In genomic region chr3:138609898-138610266, GRCh38 we compare ENCODE assay signal across 10 cellular contexts. TPM values are rescaled to one million over a fixed set of nuclear protein-coding genes. Genes with fewer than 3 reads are reported as not detected.
DNase-seq lines count a peak whose midpoint lies in the region; ATAC-seq and TF ChIP-seq lines count a peak whose summit lies in the region.
"Had no signal": no experiment of that assay in that cellular context is flagged by ENCODE, and none has a peak within 500 bp of the region (broad histone marks: within the 10 kb centered on the region; RNA-seq: fewer than 3 reads in every experiment).

No MANE protein-coding gene starts in this region.

- peaks cover 4 to 12% of the 10 kb centered on the region in 2 donors for H3K4me1 ChIP-seq in left lung

- peaks cover 0 to 9% of the 10 kb centered on the region in 2 donors for H3K27me3 ChIP-seq in left lung

- H3K27ac ChIP-seq in left lung = peak overlapping the region in 1 of 2 donors; percentile 92
- H3K27ac ChIP-seq: neutrophil had no signal

- H3K4me3 Mint-ChIP-seq in activated naive CD4-positive, alpha-beta T cell treated with anti-CD3 and anti-CD28 coated beads, Interleukin-2, amount 10 ng/mL, durations not matched to agents 7 days and 5 days = peak overlapping the region; percentile 73
- peak overlapping the region; percentile 87 for H3K4me3 Mint-ChIP-seq in activated naive CD8-positive, alpha-beta T cell
- peak overlapping the region; percentile 88 for H3K4me3 Mint-ChIP-seq in type B pancreatic cell

- peaks cover 6% of the 10 kb centered on the region for H3K36me3 Mint-ChIP-seq in activated naive CD4-positive, alpha-beta T cell treated with anti-CD3 and anti-CD28 coated beads, Interleukin-2, amount 10 ng/mL, durations not matched to agents 7 days and 5 days
- peaks cover 3% of the 10 kb centered on the region for H3K36me3 Mint-ChIP-seq in activated naive CD8-positive, alpha-beta T cell
- H3K36me3 Mint-ChIP-seq in type B pancreatic cell = peaks cover 16% of the 10 kb centered on the region

- TF ChIP-seq CTCF in left lung (IDR thresholded peaks at IDR 0.05) (no peak), type B pancreatic cell (conservative IDR thresholded peaks at IDR 0.05) (no peak)

- H3K9me3 ChIP-seq in left lung = no peaks in the 10 kb centered on the region
- H3K9me3 ChIP-seq: neutrophil had no signal

- H3K36me3 ChIP-seq in left lung = no peaks in the 10 kb centered on the region
- H3K36me3 ChIP-seq: neutrophil had no signal

- H3K27me3 Mint-ChIP-seq in activated naive CD4-positive, alpha-beta T cell treated with anti-CD3 and anti-CD28 coated beads, Interleukin-2, amount 10 ng/mL, durations not matched to agents 7 days and 5 days = peaks cover 10% of the 10 kb centered on the region
- no peaks in the 10 kb centered on the region for H3K27me3 Mint-ChIP-seq in activated naive CD8-positive, alpha-beta T cell
- peaks cover 5% of the 10 kb centered on the region for H3K27me3 Mint-ChIP-seq in type B pancreatic cell

- CTCF ChIA-PET in activated naive CD4-positive, alpha-beta T cell treated with anti-CD3 and anti-CD28 coated beads, Interleukin-2, amount 10 ng/mL, durations not matched to agents 7 days and 5 days (lab: Charles Lee) = interaction anchor here (1.1 to 1.4 kb wide), 2 partner anchors 15 to 305 kb away, joined by 3 to 6 read pairs; no protein-coding TSS in a partner anchor

- H3K4me3 ChIP-seq in left lung = peak overlapping the region; percentile 59 to 63

- ATAC-seq in left lung = no peak
- no peak for ATAC-seq in GM21526 (IDR thresholded peaks at IDR 0.05; ENCODE audit: low FRiP score, unreplicated experiment)

- no peaks in the 10 kb centered on the region for H3K9me3 Mint-ChIP-seq in activated naive CD4-positive, alpha-beta T cell treated with anti-CD3 and anti-CD28 coated beads, Interleukin-2, amount 10 ng/mL, durations not matched to agents 7 days and 5 days
- no peaks in the 10 kb centered on the region for H3K9me3 Mint-ChIP-seq in activated naive CD8-positive, alpha-beta T cell (ENCODE audit: low read depth)
- no peaks in the 10 kb centered on the region for H3K9me3 Mint-ChIP-seq in type B pancreatic cell

- peak overlapping the region; percentile 90 for H3K27ac Mint-ChIP-seq in activated naive CD4-positive, alpha-beta T cell treated with anti-CD3 and anti-CD28 coated beads, Interleukin-2, amount 10 ng/mL, durations not matched to agents 7 days and 5 days
- H3K27ac Mint-ChIP-seq in activated naive CD8-positive, alpha-beta T cell = peak overlapping the region; percentile 88
- peak overlapping the region; percentile 88 for H3K27ac Mint-ChIP-seq in type B pancreatic cell

- DNase-seq in activated naive CD4-positive, alpha-beta T cell treated with anti-CD3 and anti-CD28 coated beads, Interleukin-2, amount 10 ng/mL, durations not matched to agents 7 days and 5 days = no peak
- no peak for DNase-seq in activated naive CD4-positive, alpha-beta T cell treated with Interleukin-2 at 50 U/mL for 16 hours
- DNase-seq in left lung = no peak
- DNase-seq in type B pancreatic cell (ENCODE audit: extremely low spot score, unreplicated experiment) = no peak
- DNase-seq in HK-2 (ENCODE audit: unreplicated experiment) = no peak
- DNase-seq in NCI-H2171 treated with DMSO at 0.1 percent for 48 hours (lab: John Stamatoyannopoulos, UW) = no peak
- DNase-seq: amniotic stem cell had no signal

- peaks cover 19% of the 10 kb centered on the region for H3K4me1 Mint-ChIP-seq in activated naive CD4-positive, alpha-beta T cell treated with anti-CD3 and anti-CD28 coated beads, Interleukin-2, amount 10 ng/mL, durations not matched to agents 7 days and 5 days
- peaks cover 14% of the 10 kb centered on the region for H3K4me1 Mint-ChIP-seq in activated naive CD8-positive, alpha-beta T cell (ENCODE audit: low read depth)
- peaks cover 25% of the 10 kb centered on the region for H3K4me1 Mint-ChIP-seq in type B pancreatic cell (ENCODE audit: unreplicated experiment)

- intact Hi-C loops in left lung (cut with DNase I) = no loop called here

RNA-seq across cellular contexts. Expression of gene FAIM, which starts 1.3 kb away (rescaled TPM):
- total RNA-seq in left lung (10 to 100 TPM; 11.6 to 16.0 TPM), type B pancreatic cell (ENCODE audit: low replicate concordance) (11.0 and 13.3 TPM in 2 replicates)

RNA-seq across cellular contexts. Expression of gene CEP70, which starts 15.8 kb away (rescaled TPM):
- 10 to 100 TPM; 31.2 to 65.4 TPM for total RNA-seq in left lung
- total RNA-seq in type B pancreatic cell (ENCODE audit: low replicate concordance) = 22.8 and 44.3 TPM in 2 replicates
